8 cellular contexts compared by ENCODE assay signal in the genomic region with DNA sequence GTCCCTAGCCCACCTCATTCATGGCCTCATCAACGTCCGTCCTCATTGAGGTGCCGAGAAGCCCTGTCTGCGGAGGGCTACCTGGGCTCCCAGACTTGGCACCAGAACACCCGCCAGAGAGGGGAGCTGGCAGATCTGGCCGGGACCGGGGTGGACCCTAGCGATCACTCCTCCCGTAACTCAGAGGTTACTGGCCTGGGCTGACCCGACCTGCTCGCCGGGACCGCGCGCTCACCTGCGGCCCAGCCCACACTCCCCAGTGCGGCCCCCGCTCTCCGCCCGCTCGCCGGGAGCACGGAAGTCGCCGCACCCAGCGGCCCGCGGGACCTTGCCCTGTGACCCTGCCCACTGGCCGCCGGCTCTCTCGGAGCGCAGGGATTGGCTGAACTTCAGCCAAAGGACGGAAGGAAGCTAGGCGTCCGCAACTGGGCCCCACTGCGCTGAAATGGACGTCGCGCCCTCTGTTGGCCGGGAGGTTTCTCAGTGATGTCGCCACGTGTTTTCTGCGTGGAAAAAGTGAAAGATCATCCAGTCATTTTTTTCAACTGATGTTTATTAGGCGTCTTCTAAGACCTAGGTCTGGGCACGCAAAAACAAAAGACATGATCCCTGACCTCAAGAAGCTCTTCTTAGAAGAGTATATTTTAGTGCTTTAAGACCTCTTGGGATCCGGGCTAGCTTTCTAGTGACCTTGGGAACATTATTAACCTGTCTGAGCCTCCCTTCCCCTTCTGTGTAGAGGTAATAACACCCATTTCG. TPM values are rescaled to one million over a fixed set of nuclear protein-coding genes. Genes with fewer than 3 reads are reported as not detected.
DNase-seq lines count a peak whose midpoint lies in the region; TF ChIP-seq lines count a peak whose summit lies in the region.

Gene SMIM12, minus strand, starts transcription at position 308 of the 759 bp plus-strand sequence. CDS start 3,772 bp downstream, outside the sequence.

- peaks cover 0 to 3% of the 10 kb centered on the region in 2 experiments; a peak in 3 of 5 replicates for H3K9me3 Mint-ChIP-seq in H9
- no peaks in the 10 kb centered on the region for H3K9me3 Mint-ChIP-seq in neural crest cell

- H3K4ac ChIP-seq in H9 (ENCODE audit: low read depth, low read length) = no peak within 1 kb of the TSS

- peak within 1 kb of the TSS; percentile 82 for H3K4me3 ChIP-seq in MG63
- peak within 1 kb of the TSS; percentile 80 for H3K4me3 ChIP-seq in fibroblast of villous mesenchyme (ENCODE audit: low read depth, low read length)
- peak within 1 kb of the TSS; percentile 100 for H3K4me3 ChIP-seq in stomach smooth muscle (ENCODE audit: low read length in 2 of 2)

- H3K14ac ChIP-seq in H9 (ENCODE audit: insufficient read depth, low read length) = no peak within 1 kb of the TSS

- H2BK15ac ChIP-seq in H9 (ENCODE audit: low read depth, low read length) = no peak within 1 kb of the TSS

- no peak within 1 kb of the TSS for H4K8ac ChIP-seq in H9 (replicated peaks; ENCODE audit: insufficient read length, low read depth, low read length)

- H3K18ac ChIP-seq in H9 (ENCODE audit: insufficient read length, low read depth, low read length) = peak within 1 kb of the TSS; percentile 5

- no peaks in the 10 kb centered on the region for H4K20me1 ChIP-seq in H9 (ENCODE audit: control insufficient read depth, insufficient read depth, insufficient read length)

- H4K5ac ChIP-seq in H9 (ENCODE audit: insufficient read length, low read depth, low read length) = no peak within 1 kb of the TSS

- H2AFZ ChIP-seq in H9 (ENCODE audit: low read length) = peak within 1 kb of the TSS; percentile 27

- in situ Hi-C loops in G401 (cut with HindIII; ENCODE audit: low sequenced_read_pairs) = no loop called here

- no peak within 1 kb of the TSS for H2BK12ac ChIP-seq in H9 (ENCODE audit: insufficient read length, low read depth, low read length)

- no peak within 1 kb of the TSS for H2BK5ac ChIP-seq in H9 (ENCODE audit: insufficient read length, low read length)

- no peak within 1 kb of the TSS for H4K91ac ChIP-seq in H9 (ENCODE audit: insufficient read length, low read depth, low read length)

- H3K4me3 Mint-ChIP-seq in H9 = peak within 1 kb of the TSS; percentile 98 to 99
- H3K4me3 Mint-ChIP-seq in neural crest cell = peak within 1 kb of the TSS; percentile 96

- peaks cover 5% of the 10 kb centered on the region for H3K23me2 ChIP-seq in H9 (ENCODE audit: insufficient read length, low read depth, low read length, poor library complexity, severe bottlenecking)

- H3K23ac ChIP-seq in H9 (ENCODE audit: insufficient read length, low read depth, low read length) = no peak within 1 kb of the TSS

- H3K27me3 ChIP-seq in H9 (ENCODE audit: insufficient read depth, low read length) (no peaks in the 10 kb centered on the region), MG63 (no peaks in the 10 kb centered on the region), stomach smooth muscle (ENCODE audit: control insufficient read depth in 1 of 2, insufficient read depth in 2 of 2, low read length in 2 of 2) (no peaks in the 10 kb centered on the region)

- H3T11ph ChIP-seq in H9 (ENCODE audit: low read length) = no peak within 1 kb of the TSS

- H3K56ac ChIP-seq in H9 (ENCODE audit: insufficient read length, low read depth, low read length) = no peak within 1 kb of the TSS

- H3K36me3 ChIP-seq in MG63 (peaks cover 13% of the 10 kb centered on the region), stomach smooth muscle (ENCODE audit: control insufficient read depth in 2 of 2, insufficient read depth in 2 of 2, low read length in 2 of 2) (peaks cover 8 to 9% of the 10 kb centered on the region in 2 donors)

- H3K9ac ChIP-seq in H9 (ENCODE audit: extremely low read depth, insufficient read length, low read length) (peak within 1 kb of the TSS; percentile 52), stomach smooth muscle (ENCODE audit: low read length in 2 of 2) (peak within 1 kb of the TSS; percentile 99)

- H3K4me1 Mint-ChIP-seq in H9 (peaks cover 10 to 15% of the 10 kb centered on the region in 2 experiments), neural crest cell (peaks cover 19% of the 10 kb centered on the region)

- H3K36me3 Mint-ChIP-seq in H9 (ENCODE audit: insufficient read depth in 1 of 3, low read depth in 3 of 3) (peaks cover 13 to 21% (median 16%) of the 10 kb centered on the region in 3 experiments; a peak in 6 of 7 replicates), neural crest cell (ENCODE audit: low read depth) (no peaks in the 10 kb centered on the region)

- H3K27ac ChIP-seq in H9 (ENCODE audit: insufficient read length, low read depth, low read length) (no peak within 1 kb of the TSS), stomach smooth muscle (ENCODE audit: low read length) (peak within 1 kb of the TSS; percentile 84)

- WGBS in H9 (ENCODE audit: extremely low coverage, insufficient read length, low lambda C conversion rate) = no CpG with 5 or more reads among the region's 47 CpGs

- H3K9me3 ChIP-seq in H9 (ENCODE audit: control insufficient read depth, low read depth, low read length) = no peaks in the 10 kb centered on the region
- H3K9me3 ChIP-seq in MG63 = no peaks in the 10 kb centered on the region
- no peaks in the 10 kb centered on the region for H3K9me3 ChIP-seq in stomach smooth muscle (ENCODE audit: control insufficient read depth in 2 of 2, low read length in 2 of 2)

- H3K4me2 ChIP-seq in H9 (ENCODE audit: insufficient read depth, insufficient read length, low read length) = peak within 1 kb of the TSS; percentile 90

- H3K79me1 ChIP-seq in H9 (ENCODE audit: insufficient read depth, low read depth, low read length, poor library complexity, severe bottlenecking) = peaks cover 6% of the 10 kb centered on the region

- H3K4me1 ChIP-seq in H9 (ENCODE audit: insufficient read depth, low read length) (peaks cover 3% of the 10 kb centered on the region; the same call in 1 of the 2 replicates), stomach smooth muscle (ENCODE audit: control insufficient read depth, insufficient read depth, low read length) (peaks cover 14% of the 10 kb centered on the region)

- peaks cover 21% of the 10 kb centered on the region; the same call in 1 of the 2 replicates for H3K79me2 ChIP-seq in H9 (ENCODE audit: insufficient read depth, low read length)

- no peak within 1 kb of the TSS for H2AK5ac ChIP-seq in H9 (ENCODE audit: insufficient read length, low read length)

- peaks cover 30% of the 10 kb centered on the region for H3K27me3 Mint-ChIP-seq in H9 (ENCODE audit: low read depth)
- H3K27me3 Mint-ChIP-seq in neural crest cell (ENCODE audit: low read depth) = peaks cover 32% of the 10 kb centered on the region

- H2BK20ac ChIP-seq in H9 (ENCODE audit: low read depth, low read length, poor library complexity, severe bottlenecking) = no peak within 1 kb of the TSS

- H3K27ac Mint-ChIP-seq in H9 (peak within 1 kb of the TSS in 2 of 3 experiments; percentile 94 to 95; a peak in 2 of 7 replicates), neural crest cell (ENCODE audit: unreplicated experiment) (peak within 1 kb of the TSS; percentile 84)

- no peak within 1 kb of the TSS for H2BK120ac ChIP-seq in H9 (ENCODE audit: low read depth, low read length, poor library complexity, severe bottlenecking)

- DNase-seq in G401 (ENCODE audit: low spot score) (peak; percentile 92), H9 (peak; percentile 93), MG63 (peak; percentile 96), SIG-M5 treated with dmso at 0.1 percent for 504 hours (lab: John Stamatoyannopoulos, UW; ENCODE audit: unreplicated experiment) (peak; percentile 89), activated gamma-delta T cell treated with Interleukin-2 at 50 U/mL for 16 hours (peak; percentile 89), fibroblast of villous mesenchyme (ENCODE audit: low read depth) (peak; percentile 95), neural crest cell (ENCODE audit: low read depth, low spot score) (peak; percentile 89)

- peak; percentile 91 for TF ChIP-seq CTCF in H9 (conservative IDR thresholded peaks at IDR 0.05)
- TF ChIP-seq CTCF in fibroblast of villous mesenchyme (IDR thresholded peaks at IDR 0.05; ENCODE audit: insufficient read depth, low read depth, low read length) = peak; percentile 81
- TF ChIP-seq CTCF in neural crest cell (conservative IDR thresholded peaks at IDR 0.05) = peak; percentile 87

RNA-seq across cellular contexts. Expression of gene SMIM12, which starts in this region (rescaled TPM):
- 64.5 and 72.1 TPM in 2 replicates for total RNA-seq in G401 (2014; rRNA removed; shearing (Covaris generic))
- 40.9 TPM in 2 replicates for total RNA-seq in H9 (2021)
- total RNA-seq in MG63 (2014; rRNA removed; shearing (Covaris generic); ENCODE audit: low replicate concordance) = 31.0 and 38.8 TPM in 2 replicates
- total RNA-seq in fibroblast of villous mesenchyme = 23.2 and 24.6 TPM in 2 replicates
- 43.2 and 45.4 TPM in 2 replicates for total RNA-seq in neural crest cell
